ENCODE assay signal across 9 cellular contexts in the genomic region with DNA sequence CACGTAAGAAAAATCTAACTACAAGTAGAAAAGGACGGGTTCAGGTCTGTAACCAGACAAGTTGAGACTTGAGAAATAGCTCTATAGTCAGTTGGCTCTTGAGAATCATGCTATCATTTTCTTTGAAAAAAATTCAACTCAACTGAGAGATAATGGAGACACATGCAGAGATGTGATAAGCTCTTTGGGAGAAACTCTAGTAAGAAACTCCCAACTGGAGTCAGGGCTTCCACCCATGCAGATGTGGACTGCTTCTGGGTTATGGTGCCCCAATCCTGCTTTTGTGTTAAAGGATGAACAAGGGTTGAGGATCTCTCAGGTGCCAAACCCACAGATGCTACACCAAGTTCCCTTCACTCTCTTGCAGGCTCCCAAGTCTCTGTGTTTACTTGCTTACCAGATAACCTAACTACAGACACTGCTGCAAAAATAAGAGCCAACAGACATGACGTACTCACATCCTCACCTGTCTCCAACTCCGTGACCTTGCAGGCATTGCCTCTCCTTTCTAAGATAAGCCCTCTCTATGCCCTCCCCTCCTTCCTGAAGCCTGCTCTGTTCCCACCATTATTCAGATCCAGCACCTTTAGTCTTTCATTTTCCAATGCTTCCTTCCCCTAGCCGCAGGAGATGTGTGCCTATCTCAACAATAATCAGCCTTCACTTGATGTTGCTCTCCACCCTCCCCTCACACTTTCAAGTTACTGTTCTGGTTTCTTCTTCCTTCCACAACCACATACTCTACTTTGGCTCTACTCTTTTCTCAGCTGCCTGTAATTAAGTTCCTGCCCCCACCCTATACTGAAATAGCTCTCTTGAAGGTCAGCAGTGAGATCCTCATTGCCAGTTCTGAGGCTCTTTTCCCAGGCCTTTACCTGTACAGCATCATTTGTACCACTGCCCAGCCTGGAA.
DNase-seq lines count a peak whose midpoint lies in the region; ATAC-seq and TF ChIP-seq lines count a peak whose summit lies in the region.
"Had no signal": no experiment of that assay in that cellular context is flagged by ENCODE, and none has a peak within 500 bp of the region (broad histone marks: within the 10 kb centered on the region; RNA-seq: fewer than 3 reads in every experiment).

No MANE protein-coding gene starts in this region.

- ATAC-seq in GM18909 (IDR thresholded peaks at IDR 0.05; ENCODE audit: poor library complexity, unreplicated experiment) (peak; percentile 50), HG02588 (IDR thresholded peaks at IDR 0.05; ENCODE audit: unreplicated experiment) (peak; percentile 38), naive B cell (ENCODE audit: low read depth in 2 of 2) (peak; percentile 35 to 64)

- CTCF ChIA-PET in GM10248 (lab: Yijun Ruan, JAX), result interaction anchor here (0.9 to 2.6 kb wide), 5 partner anchors 11 to 159 kb away, joined by 3 to 7 read pairs (median 3); no protein-coding TSS in a partner anchor

- H3K36me3 Mint-ChIP-seq in naive B cell (no peaks in the 10 kb centered on the region), progenitor cell of endocrine pancreas (ENCODE audit: insufficient read depth) (peaks cover 10% of the 10 kb centered on the region)
- H3K36me3 Mint-ChIP-seq: mesothelial cell of epicardium had no signal

- POLR2A ChIA-PET in GM10248 (lab: Yijun Ruan, JAX), result no interaction called here

- H3K4me3 Mint-ChIP-seq in naive B cell (peak overlapping the region in 2 of 8 donors; percentile 22 to 48), progenitor cell of endocrine pancreas (ENCODE audit: low read depth) (no peak overlapping the region)
- H3K4me3 Mint-ChIP-seq: mesothelial cell of epicardium had no signal

- DNase-seq in OCI-M2 (lab: John Stamatoyannopoulos, UW; ENCODE audit: unreplicated experiment), result peak; percentile 45
- DNase-seq in naive B cell, result no peak
- DNase-seq in HuH-7 (ENCODE audit: low spot score), result no peak
- DNase-seq in GM10248 (ENCODE audit: extremely low spot score), result no peak
- no peak for DNase-seq in progenitor cell of endocrine pancreas (ENCODE audit: low spot score, unreplicated experiment)
- DNase-seq: effector CD8-positive, alpha-beta T cell had no signal

- H3K27me3 Mint-ChIP-seq in naive B cell (no peaks in the 10 kb centered on the region), progenitor cell of endocrine pancreas (no peaks in the 10 kb centered on the region)

- peak overlapping the region in 4 of 6 donors; percentile 16 to 67 (median 32) for H3K27ac Mint-ChIP-seq in naive B cell
- no peak overlapping the region for H3K27ac Mint-ChIP-seq in progenitor cell of endocrine pancreas
- H3K27ac Mint-ChIP-seq: mesothelial cell of epicardium had no signal

- H3K9me3 Mint-ChIP-seq in naive B cell (no peaks in the 10 kb centered on the region), progenitor cell of endocrine pancreas (ENCODE audit: low read depth) (no peaks in the 10 kb centered on the region)
- H3K9me3 Mint-ChIP-seq: mesothelial cell of epicardium had no signal

- H3K4me1 Mint-ChIP-seq in naive B cell (peaks cover 13 to 23% (median 15%) of the 10 kb centered on the region in 3 donors), progenitor cell of endocrine pancreas (ENCODE audit: low read depth) (peaks cover 13% of the 10 kb centered on the region)
- H3K4me1 Mint-ChIP-seq: mesothelial cell of epicardium had no signal

- TF ChIP-seq CTCF in GM10248 (IDR thresholded peaks at IDR 0.05; ENCODE audit: control extremely low read depth, extremely low read depth, low read depth, missing control alignments), result no peak
- no peak for TF ChIP-seq CTCF in progenitor cell of endocrine pancreas (IDR thresholded peaks at IDR 0.05; ENCODE audit: unreplicated experiment)
